10 cellular contexts compared by ENCODE assay signal in genomic region chr4:1714303-1715001, GRCh38. TPM values are rescaled to one million over a fixed set of nuclear protein-coding genes. Genes with fewer than 3 reads are reported as not detected.
DNase-seq lines count a peak whose midpoint lies in the region; ATAC-seq and TF ChIP-seq lines count a peak whose summit lies in the region.
"Had no signal": no experiment of that assay in that cellular context is flagged by ENCODE, and none has a peak within 500 bp of the region (broad histone marks: within the 10 kb centered on the region; RNA-seq: fewer than 3 reads in every experiment).

No MANE protein-coding gene starts in this region.

- dilution Hi-C loops in mammary epithelial cell (cut with HindIII; ENCODE audit: low sequenced_read_pairs): no loop called here

- intact Hi-C loops in MCF 10A (cut with micrococcal nuclease) (no loop called here), mammary epithelial cell (cut with micrococcal nuclease) (no loop called here), Panc1 (cut with micrococcal nuclease; ENCODE audit: unreplicated experiment) (no loop called here), upper lobe of right lung (cut with DNase I) (no loop called here)

- H3K27ac Mint-ChIP-seq in MCF 10A (ENCODE audit: low read depth, unreplicated experiment): no peak overlapping the region

- H3K27ac ChIP-seq in mammary epithelial cell (ENCODE audit: insufficient read depth, low read depth, low read length): no peak overlapping the region
- peak overlapping the region; percentile 78 for H3K27ac ChIP-seq in Panc1 (ENCODE audit: low read length)
- H3K27ac ChIP-seq in upper lobe of right lung: no peak overlapping the region

- peaks cover 18% of the 10 kb centered on the region for H3K4me1 ChIP-seq in mammary epithelial cell (ENCODE audit: insufficient read depth, low read length)
- H3K4me1 ChIP-seq in Panc1 (ENCODE audit: control insufficient read depth, insufficient read depth, low read length): peaks cover 41% of the 10 kb centered on the region
- H3K4me1 ChIP-seq in upper lobe of right lung: peaks cover 38% of the 10 kb centered on the region

- POLR2A ChIA-PET in MCF 10A (lab: Yijun Ruan, JAX): interaction anchor here (1.0 to 3.9 kb wide), 2 partner anchors 22 to 156 kb away, joined by 3 to 32 read pairs; partner anchors contain the start of gene NSD2
- POLR2A ChIA-PET in Panc1 (lab: Charles Lee): no interaction called here

- H3K27me3 Mint-ChIP-seq in MCF 10A (ENCODE audit: insufficient read depth, unreplicated experiment): no peaks in the 10 kb centered on the region

- H2AFZ ChIP-seq in mammary epithelial cell (ENCODE audit: low read depth, low read length): no peak overlapping the region

- ATAC-seq in Panc1: no peak
- no peak for ATAC-seq in upper lobe of right lung
- no peak for ATAC-seq in HG02938 (IDR thresholded peaks at IDR 0.05; ENCODE audit: unreplicated experiment)
- ATAC-seq in HG02798 (IDR thresholded peaks at IDR 0.05; ENCODE audit: poor library complexity, unreplicated experiment): no peak

- peak overlapping the region; percentile 86 for H3K4me3 Mint-ChIP-seq in MCF 10A (ENCODE audit: unreplicated experiment)

- 86% methylated on average over 7 of the region's 9 CpGs for WGBS in mammary epithelial cell (ENCODE audit: low coverage, missing lambda C conversion rate)

- in situ Hi-C loops in mammary epithelial cell (cut with MboI; ENCODE audit: low sequenced_read_pairs in 2 of 2) (no loop called here), Panc1 (cut with HindIII; ENCODE audit: low pct_unique_long_range_greater_than_20kb, low sequenced_read_pairs) (no loop called here)

- H3K4me2 ChIP-seq in mammary epithelial cell (ENCODE audit: insufficient read depth, low read depth, low read length): no peak overlapping the region

- TF ChIP-seq CTCF in MCF 10A (IDR thresholded peaks at IDR 0.05; ENCODE audit: unreplicated experiment) (no peak), mammary epithelial cell (conservative IDR thresholded peaks at IDR 0.05 in 1 of 2, IDR thresholded peaks at IDR 0.05 in 1 of 2; ENCODE audit: extremely low read depth in 1 of 2, insufficient read depth in 1 of 2, low read depth in 1 of 2, low read length in 2 of 2) (no peak), Panc1 (IDR thresholded peaks at IDR 0.05) (no peak), upper lobe of right lung (IDR thresholded peaks at IDR 0.05) (no peak)

- H3K79me2 ChIP-seq in mammary epithelial cell (ENCODE audit: insufficient read depth, low read length): peaks cover 85% of the 10 kb centered on the region

- H3K9ac ChIP-seq in mammary epithelial cell (ENCODE audit: insufficient read depth, low read length): no peak overlapping the region

- H3K9me3 ChIP-seq in mammary epithelial cell (replicated peaks; ENCODE audit: insufficient read depth, low read length) (no peaks in the 10 kb centered on the region), Panc1 (ENCODE audit: control insufficient read depth, insufficient read depth, low read depth, low read length) (no peaks in the 10 kb centered on the region), upper lobe of right lung (no peaks in the 10 kb centered on the region)

- DNase-seq in MCF 10A (ENCODE audit: unreplicated experiment) (no peak), mammary epithelial cell (no peak), Panc1 (ENCODE audit: low read depth, low spot score) (no peak), dermis blood vessel endothelial cell (peak; percentile 39), upper lobe of right lung (peak; percentile 36), iPS-NIHi7 (ENCODE audit: extremely low spot score) (no peak)
- DNase-seq: activated CD8-positive, alpha-beta memory T cell treated with anti-CD3 and anti-CD28 coated beads for 24 hours had no signal

- H3K4me1 Mint-ChIP-seq in MCF 10A (ENCODE audit: insufficient read depth, unreplicated experiment): peaks cover 7% of the 10 kb centered on the region

- H3K4me3 ChIP-seq in mammary epithelial cell (replicated peaks in 1 of 3; ENCODE audit: insufficient read depth in 1 of 3, low read depth in 2 of 3, low read length in 3 of 3) (no peak overlapping the region), Panc1 (ENCODE audit: low read depth in 2 of 2, low read length in 2 of 2) (peak overlapping the region; percentile 58 to 79), upper lobe of right lung (no peak overlapping the region)

- H3K27me3 ChIP-seq in mammary epithelial cell (ENCODE audit: insufficient read depth, low read length): no peaks in the 10 kb centered on the region
- no peaks in the 10 kb centered on the region for H3K27me3 ChIP-seq in Panc1 (ENCODE audit: control insufficient read depth, insufficient read depth, low read length)
- H3K27me3 ChIP-seq in upper lobe of right lung: no peaks in the 10 kb centered on the region

- BruUV-seq in MCF 10A (replicated peaks; lab: Mats Ljungman, UMichigan): no TSS peak
- no TSS peak for BruUV-seq in mammary epithelial cell (replicated peaks; lab: Mats Ljungman, UMichigan)
- no TSS peak for BruUV-seq in Panc1 (replicated peaks; lab: Mats Ljungman, UMichigan)

- peaks cover 20% of the 10 kb centered on the region for H3K36me3 Mint-ChIP-seq in MCF 10A (ENCODE audit: insufficient read depth, unreplicated experiment)

- CTCF ChIA-PET in MCF 10A (lab: Yijun Ruan, JAX): interaction anchor here (0.6 to 1.1 kb wide), 4 partner anchors 12 to 135 kb away, joined by 3 to 5 read pairs (median 4); no protein-coding TSS in a partner anchor
- CTCF ChIA-PET in mammary epithelial cell (lab: Charles Lee; ENCODE audit: low non-redundant PET): no interaction called here
- CTCF ChIA-PET in Panc1 (lab: Charles Lee): no interaction called here

- H3K36me3 ChIP-seq in mammary epithelial cell (ENCODE audit: insufficient read depth, low read length) (no peaks in the 10 kb centered on the region), Panc1 (ENCODE audit: control insufficient read depth, insufficient read depth, low read length) (peaks cover 2% of the 10 kb centered on the region; the same call in 1 of the 2 replicates), upper lobe of right lung (peaks cover 24% of the 10 kb centered on the region)

- no peaks in the 10 kb centered on the region for H3K9me3 Mint-ChIP-seq in MCF 10A (ENCODE audit: unreplicated experiment)

- no peaks in the 10 kb centered on the region for H4K20me1 ChIP-seq in mammary epithelial cell (ENCODE audit: insufficient read depth, low read length)

RNA-seq across cellular contexts. Expression of gene SLBP, which starts 2.3 kb away (rescaled TPM):
- total RNA-seq in MCF 10A (2022): 37.1 and 43.5 TPM in 2 replicates
- total RNA-seq in mammary epithelial cell: 10 to 100 TPM; 38.0 to 55.7 TPM
- polyA plus RNA-seq in mammary epithelial cell: 71.1 TPM
- 46.8 TPM for polyA minus RNA-seq in mammary epithelial cell
- 73.4 TPM for total RNA-seq in Panc1 (2021; ENCODE audit: unreplicated experiment)
- 81.0 TPM for polyA plus RNA-seq in Panc1 (2012; ENCODE audit: insufficient read length)
- 61.5 and 62.8 TPM in 2 replicates for total RNA-seq in dermis blood vessel endothelial cell
- total RNA-seq in upper lobe of right lung: 32.8 TPM

RNA-seq across cellular contexts. Expression of gene TMEM129, which starts 6.7 kb away (rescaled TPM):
- total RNA-seq in MCF 10A (2022): 25.5 and 38.3 TPM in 2 replicates
- total RNA-seq in mammary epithelial cell: 10 to 100 TPM; 31.7 to 52.7 TPM
- polyA plus RNA-seq in mammary epithelial cell: 21.5 TPM
- polyA minus RNA-seq in mammary epithelial cell: 15.1 TPM
- total RNA-seq in Panc1 (2021; ENCODE audit: unreplicated experiment): 32.6 TPM
- polyA plus RNA-seq in Panc1 (2012; ENCODE audit: insufficient read length): 37.6 TPM
- 34.7 and 44.8 TPM in 2 replicates for total RNA-seq in dermis blood vessel endothelial cell
- 33.2 TPM for total RNA-seq in upper lobe of right lung

RNA-seq across cellular contexts. Expression of gene TACC3, which starts 6.9 kb away (rescaled TPM):
- total RNA-seq in MCF 10A (2022) (53.0 and 69.8 TPM in 2 replicates), mammary epithelial cell (10 to 100 TPM in 1 of 2 donors, 1 to 10 TPM in 1; 2.3 to 73.0 TPM), Panc1 (2021; ENCODE audit: unreplicated experiment) (106 TPM), dermis blood vessel endothelial cell (13.4 and 34.2 TPM in 2 replicates), upper lobe of right lung (13.3 TPM)
- polyA plus RNA-seq in mammary epithelial cell: 46.9 TPM
- polyA minus RNA-seq in mammary epithelial cell: 103 TPM
- polyA plus RNA-seq in Panc1 (2012; ENCODE audit: insufficient read length): 82.2 TPM

RNA-seq across cellular contexts. Expression of gene FAM53A, which starts 30.3 kb away (rescaled TPM):
- total RNA-seq in MCF 10A (2022) (5.0 and 6.6 TPM in 2 replicates), mammary epithelial cell (1 to 10 TPM; 3.3 to 3.7 TPM), Panc1 (2021; ENCODE audit: unreplicated experiment) (7.0 TPM), dermis blood vessel endothelial cell (1.1 and 2.4 TPM in 2 replicates), upper lobe of right lung (2.8 TPM)
- polyA plus RNA-seq in mammary epithelial cell: 0.63 TPM
- polyA minus RNA-seq in mammary epithelial cell: not detected
- polyA plus RNA-seq in Panc1 (2012; ENCODE audit: insufficient read length): 4.6 TPM
- polyA plus RNA-seq: neural cell had no signal

Comparison
In these comparisons a context has a peak if more than half of its experiments do, and no peak if none do; other contexts are left out.
1. DNase-seq: peak in dermis blood vessel endothelial cell (single experiment) and upper lobe of right lung (single experiment); none in MCF 10A (single experiment), mammary epithelial cell (single experiment), Panc1 (single experiment) and iPS-NIHi7 (single experiment).
2. H3K4me3 ChIP-seq: peak in Panc1 (2 of 2); none in mammary epithelial cell (0 of 3) and upper lobe of right lung (single experiment).